1 cellular context compared by ENCODE assay signal in the genomic region with DNA sequence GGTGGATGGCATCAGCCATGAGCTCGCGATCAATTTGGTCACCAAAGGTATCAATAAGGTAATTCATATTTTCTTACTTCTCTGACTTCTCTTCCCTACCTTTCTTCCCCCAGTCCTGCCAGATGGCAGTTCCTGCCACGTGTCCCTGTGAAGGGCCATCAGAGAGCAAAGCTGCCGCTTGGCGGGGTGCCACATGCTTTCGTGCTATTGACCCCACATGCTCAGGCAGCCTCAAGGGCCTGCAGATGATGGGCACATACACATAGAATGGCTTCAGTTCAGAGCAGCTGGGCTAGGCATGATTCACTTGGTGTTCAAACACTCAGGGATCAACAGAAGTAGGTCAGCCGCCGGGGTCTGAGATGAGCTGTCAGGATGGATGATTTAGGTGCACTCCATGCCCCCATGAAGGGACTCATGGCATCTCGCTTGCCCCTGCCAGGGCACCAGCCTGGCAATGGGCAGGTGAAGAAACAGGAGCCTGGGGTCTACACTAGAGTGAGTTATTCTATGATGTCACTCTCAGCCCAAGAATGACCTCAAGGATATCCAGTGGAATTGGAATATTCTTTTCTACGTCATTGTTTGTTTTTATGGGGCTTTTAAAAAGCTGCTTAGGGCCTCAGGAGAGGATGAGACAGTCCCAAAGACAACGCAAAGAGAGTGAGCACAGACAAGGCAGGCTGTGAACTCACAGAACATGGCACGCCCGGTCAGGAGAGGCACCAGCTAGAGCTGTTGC.
TF ChIP-seq lines count a peak whose summit lies in the region.

No MANE protein-coding gene starts in this region.

TF ChIP-seq in HepG2, 621 proteins besides CTCF, POLR2A, EP300 and RAD21 (continued from another document and continues in another):
- TF ChIP-seq, protein P1, sequence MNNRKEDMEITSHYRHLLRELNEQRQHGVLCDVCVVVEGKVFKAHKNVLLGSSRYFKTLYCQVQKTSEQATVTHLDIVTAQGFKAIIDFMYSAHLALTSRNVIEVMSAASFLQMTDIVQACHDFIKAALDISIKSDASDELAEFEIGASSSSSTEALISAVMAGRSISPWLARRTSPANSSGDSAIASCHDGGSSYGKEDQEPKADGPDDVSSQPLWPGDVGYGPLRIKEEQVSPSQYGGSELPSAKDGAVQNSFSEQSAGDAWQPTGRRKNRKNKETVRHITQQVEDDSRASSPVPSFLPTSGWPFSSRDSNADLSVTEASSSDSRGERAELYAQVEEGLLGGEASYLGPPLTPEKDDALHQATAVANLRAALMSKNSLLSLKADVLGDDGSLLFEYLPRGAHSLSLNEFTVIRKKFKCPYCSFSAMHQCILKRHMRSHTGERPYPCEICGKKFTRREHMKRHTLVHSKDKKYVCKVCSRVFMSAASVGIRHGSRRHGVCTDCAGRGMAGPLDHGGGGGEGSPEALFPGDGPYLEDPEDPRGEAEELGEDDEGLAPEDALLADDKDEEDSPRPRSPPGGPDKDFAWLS (CRISPR knock-in tag; IDR thresholded peaks at IDR 0.05; ENCODE audit: borderline replicate concordance), result no peak
- TF ChIP-seq ZNF296 (CRISPR knock-in tag; conservative IDR thresholded peaks at IDR 0.05), result no peak
- peak; percentile 74 for TF ChIP-seq HNRNPL (IDR thresholded peaks at IDR 0.05; ENCODE audit: low read depth, low read length)
- TF ChIP-seq MTA3 (CRISPR knock-in tag; IDR thresholded peaks at IDR 0.05), result no peak
- no peak for TF ChIP-seq PHB2 (IDR thresholded peaks at IDR 0.05; ENCODE audit: partially characterized antibody)
- no peak for TF ChIP-seq KDM3A (CRISPR knock-in tag; IDR thresholded peaks at IDR 0.05; ENCODE audit: low read depth)
- no peak for TF ChIP-seq TEAD2 (CRISPR knock-in tag; IDR thresholded peaks at IDR 0.05)
- no peak for TF ChIP-seq STAT6 (CRISPR knock-in tag; IDR thresholded peaks at IDR 0.05; ENCODE audit: borderline replicate concordance)
- TF ChIP-seq NCOA5 (CRISPR knock-in tag; IDR thresholded peaks at IDR 0.05), result no peak
- no peak for TF ChIP-seq GFI1 (CRISPR knock-in tag; IDR thresholded peaks at IDR 0.05; ENCODE audit: borderline replicate concordance)
- TF ChIP-seq RELA (CRISPR knock-in tag; IDR thresholded peaks at IDR 0.05), result no peak
- TF ChIP-seq ZNF484 (CRISPR knock-in tag; IDR thresholded peaks at IDR 0.05; ENCODE audit: borderline replicate concordance, low read depth), result no peak
- TF ChIP-seq SRF (IDR thresholded peaks at IDR 0.05; ENCODE audit: low read depth, low read length), result no peak
- TF ChIP-seq ZNF816 (CRISPR knock-in tag; IDR thresholded peaks at IDR 0.05; ENCODE audit: borderline replicate concordance), result no peak
- TF ChIP-seq, protein P2, sequence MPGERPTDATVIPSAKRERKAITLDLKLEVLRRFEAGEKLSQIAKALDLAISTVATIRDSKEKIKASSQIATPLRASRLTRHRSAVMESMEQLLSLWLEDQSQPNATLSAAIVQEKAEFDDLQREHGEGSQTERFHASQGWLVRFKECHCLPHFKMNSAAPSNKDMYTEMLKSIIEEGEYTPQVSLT (CRISPR knock-in tag; IDR thresholded peaks at IDR 0.05; ENCODE audit: borderline replicate concordance, low read depth), result no peak
- no peak for TF ChIP-seq BORCS8-MEF2B (CRISPR knock-in tag; IDR thresholded peaks at IDR 0.05)
- 0 out of 2 replicates have a peak, but pooled peaks have one; percentile 26 for TF ChIP-seq DMAP1 (CRISPR knock-in tag; IDR thresholded peaks at IDR 0.05)
- no peak for TF ChIP-seq TBP (CRISPR knock-in tag; IDR thresholded peaks at IDR 0.05)
- no peak for TF ChIP-seq ZNF790 (CRISPR knock-in tag; IDR thresholded peaks at IDR 0.05; ENCODE audit: borderline replicate concordance)
- TF ChIP-seq CBX5 (CRISPR knock-in tag; IDR thresholded peaks at IDR 0.05; ENCODE audit: borderline replicate concordance), result no peak
- no peak for TF ChIP-seq EEA1 (CRISPR knock-in tag; IDR thresholded peaks at IDR 0.05; ENCODE audit: borderline replicate concordance)
- TF ChIP-seq REXO4 (CRISPR knock-in tag; IDR thresholded peaks at IDR 0.05; ENCODE audit: borderline replicate concordance), result no peak
- TF ChIP-seq BCL6 (CRISPR knock-in tag; IDR thresholded peaks at IDR 0.05), result peak; percentile 74
- no peak for TF ChIP-seq ZKSCAN5 (CRISPR knock-in tag; IDR thresholded peaks at IDR 0.05)
- TF ChIP-seq KDM5B (CRISPR knock-in tag; IDR thresholded peaks at IDR 0.05; ENCODE audit: borderline replicate concordance), result 0 out of 2 replicates have a peak, but pooled peaks have one; percentile 29
- no peak for TF ChIP-seq ARNT2 (CRISPR knock-in tag; IDR thresholded peaks at IDR 0.05; ENCODE audit: low read depth)
- TF ChIP-seq ARID3A (IDR thresholded peaks at IDR 0.05; ENCODE audit: low read depth, low read length), result 0 out of 2 replicates have a peak, but pooled peaks have one; percentile 6
- TF ChIP-seq RORA (CRISPR knock-in tag; IDR thresholded peaks at IDR 0.05), result no peak
- no peak for TF ChIP-seq ATF7-NPFF (CRISPR knock-in tag; IDR thresholded peaks at IDR 0.05; ENCODE audit: low read depth)
- no peak for TF ChIP-seq ZNF660 (CRISPR knock-in tag; IDR thresholded peaks at IDR 0.05; ENCODE audit: borderline replicate concordance, low read depth)
- no peak for TF ChIP-seq ELF3 (CRISPR knock-in tag; IDR thresholded peaks at IDR 0.05)
- no peak for TF ChIP-seq POLR2AphosphoS5 (IDR thresholded peaks at IDR 0.05; ENCODE audit: low read depth, low read length)
- no peak for TF ChIP-seq ZNF503 (CRISPR knock-in tag; IDR thresholded peaks at IDR 0.05)
- TF ChIP-seq FOXM1 (CRISPR knock-in tag; IDR thresholded peaks at IDR 0.05), result no peak
- TF ChIP-seq ZNF720 (CRISPR knock-in tag; IDR thresholded peaks at IDR 0.05), result no peak
- TF ChIP-seq MTF2 (CRISPR knock-in tag; IDR thresholded peaks at IDR 0.05; ENCODE audit: borderline replicate concordance), result no peak
- no peak for TF ChIP-seq GZF1 (CRISPR knock-in tag; IDR thresholded peaks at IDR 0.05)
- no peak for TF ChIP-seq HNRNPH1 (optimal IDR thresholded peaks at IDR 0.05; ENCODE audit: low read depth, low read length)
- no peak for TF ChIP-seq ZNF552 (CRISPR knock-in tag; IDR thresholded peaks at IDR 0.05; ENCODE audit: borderline replicate concordance)
- 0 out of 2 replicates have a peak, but pooled peaks have one; percentile 13 for TF ChIP-seq CREM (IDR thresholded peaks at IDR 0.05)
- no peak for TF ChIP-seq CREM (CRISPR knock-in tag; IDR thresholded peaks at IDR 0.05)
- TF ChIP-seq ONECUT2 (CRISPR knock-in tag; IDR thresholded peaks at IDR 0.05), result no peak
- no peak for TF ChIP-seq NCOR1 (IDR thresholded peaks at IDR 0.05; ENCODE audit: borderline replicate concordance, low read length)
- no peak for TF ChIP-seq NR3C1 (CRISPR knock-in tag; IDR thresholded peaks at IDR 0.05)
- no peak for TF ChIP-seq ZNF318 (CRISPR knock-in tag; IDR thresholded peaks at IDR 0.05)
- no peak for TF ChIP-seq ZNF530 (CRISPR knock-in tag; IDR thresholded peaks at IDR 0.05; ENCODE audit: low read depth)
- TF ChIP-seq ARNT (IDR thresholded peaks at IDR 0.05), result no peak
- TF ChIP-seq IKZF4 (CRISPR knock-in tag; IDR thresholded peaks at IDR 0.05; ENCODE audit: borderline replicate concordance, low read depth, not compliant biosample characterization), result no peak
